14 cellular contexts compared by ENCODE assay signal in genomic region chr12:5548152-5548933, GRCh38.
"Had no signal": no experiment of that assay in that cellular context is flagged by ENCODE, and none has a peak within 500 bp of the region (broad histone marks: within the 10 kb centered on the region; RNA-seq: fewer than 3 reads in every experiment).

No MANE protein-coding gene starts in this region.

- H3K4me3 Mint-ChIP-seq: activated CD4-positive, alpha-beta memory T cell treated with anti-CD3 and anti-CD28 coated beads for 36 hours; activated CD4-positive, alpha-beta T cell treated with anti-CD3 and anti-CD28 coated beads for 36 hours; activated naive CD8-positive, alpha-beta T cell treated with anti-CD3 and anti-CD28 coated beads, Interleukin-2, amount 10 ng/mL, durations not matched to agents 7 days and 5 days; nephron had no signal

- H3K4me1 ChIP-seq: esophagus squamous epithelium, lower lobe of right lung, thyroid gland had no signal

- H3K27ac ChIP-seq: esophagus squamous epithelium, lower lobe of right lung, thyroid gland had no signal

- H3K27ac Mint-ChIP-seq: activated CD4-positive, alpha-beta memory T cell treated with anti-CD3 and anti-CD28 coated beads for 36 hours; activated CD4-positive, alpha-beta T cell treated with anti-CD3 and anti-CD28 coated beads for 36 hours; activated naive CD8-positive, alpha-beta T cell treated with anti-CD3 and anti-CD28 coated beads, Interleukin-2, amount 10 ng/mL, durations not matched to agents 7 days and 5 days had no signal

- H3K4me3 ChIP-seq: esophagus squamous epithelium, lower lobe of right lung, thyroid gland had no signal

- DNase-seq: activated CD4-positive, alpha-beta memory T cell treated with anti-CD3 and anti-CD28 coated beads for 36 hours; activated CD4-positive, alpha-beta T cell treated with anti-CD3 and anti-CD28 coated beads for 36 hours; activated naive CD4-positive, alpha-beta T cell; activated naive CD8-positive, alpha-beta T cell treated with anti-CD3 and anti-CD28 coated beads, Interleukin-2, amount 10 ng/mL, durations not matched to agents 7 days and 5 days; activated T-cell treated with anti-CD3 and anti-CD28 coated beads for 4 hours; amygdala; esophagus squamous epithelium; left cardiac atrium; lower lobe of right lung; retina; stimulated activated CD4-positive, alpha-beta T cell treated with anti-CD3 and anti-CD28 coated beads, Interleukin-2, amount 100 ng/mL, for 24 hours; stimulated activated naive CD4-positive, alpha-beta T cell treated with Interleukin-2 at 50 U/mL for 16 hours; thyroid gland had no signal

- H3K4me1 Mint-ChIP-seq: activated CD4-positive, alpha-beta T cell treated with anti-CD3 and anti-CD28 coated beads for 36 hours; activated naive CD8-positive, alpha-beta T cell treated with anti-CD3 and anti-CD28 coated beads, Interleukin-2, amount 10 ng/mL, durations not matched to agents 7 days and 5 days; nephron had no signal

- H3K36me3 Mint-ChIP-seq: activated naive CD8-positive, alpha-beta T cell treated with anti-CD3 and anti-CD28 coated beads, Interleukin-2, amount 10 ng/mL, durations not matched to agents 7 days and 5 days had no signal

- H3K9me3 ChIP-seq: lower lobe of right lung, thyroid gland had no signal

- ATAC-seq: activated CD4-positive, alpha-beta T cell treated with anti-CD3 and anti-CD28 coated beads for 36 hours; left cardiac atrium; lower lobe of right lung had no signal

- H3K36me3 ChIP-seq: esophagus squamous epithelium, lower lobe of right lung, thyroid gland had no signal

- H3K27me3 ChIP-seq: thyroid gland had no signal
